In genomic region chr16:2282866-2283555, GRCh38 we compare ENCODE assay signal across 22 cellular contexts. TPM values are rescaled to one million over a fixed set of nuclear protein-coding genes. Genes with fewer than 3 reads are reported as not detected.
"Had no signal": no experiment of that assay in that cellular context is flagged by ENCODE, and none has a peak within 500 bp of the region (broad histone marks: within the 10 kb centered on the region; RNA-seq: fewer than 3 reads in every experiment).

No MANE protein-coding gene starts in this region.

- H3K4me3 Mint-ChIP-seq: activated CD4-positive, alpha-beta T cell treated with anti-CD3 and anti-CD28 coated beads, Interleukin-2, amount 10 ng/mL, durations not matched to agents 7 days and 5 days; central memory CD8-positive, alpha-beta T cell; naive B cell; stimulated activated effector memory CD8-positive, alpha-beta T cell treated with anti-CD3 and anti-CD28 coated beads, Interleukin-12 subunit alpha, Interleukin-12 subunit beta, amount 100 ng/mL, for 72 hours; type B pancreatic cell had no signal

- H3K27me3 ChIP-seq: ascending aorta, neutrophil, stomach, testis had no signal

- H3K36me3 ChIP-seq: neutrophil had no signal

- H2AFZ ChIP-seq: parathyroid adenoma had no signal

- H3K4me1 ChIP-seq: ascending aorta, parathyroid adenoma, stomach, testis had no signal

- H3K4me1 Mint-ChIP-seq: activated CD4-positive, alpha-beta T cell treated with anti-CD3 and anti-CD28 coated beads, Interleukin-2, amount 10 ng/mL, durations not matched to agents 7 days and 5 days; central memory CD8-positive, alpha-beta T cell; naive B cell; stimulated activated effector memory CD8-positive, alpha-beta T cell treated with anti-CD3 and anti-CD28 coated beads, Interleukin-12 subunit alpha, Interleukin-12 subunit beta, amount 100 ng/mL, for 72 hours had no signal

- H3K9me3 ChIP-seq: ascending aorta, mucosa of descending colon, neutrophil, stomach, testis had no signal

- H3K27ac ChIP-seq: ascending aorta, neutrophil, parathyroid adenoma, stomach, testis had no signal

- DNase-seq: activated CD4-positive, alpha-beta T cell treated with anti-CD3 and anti-CD28 coated beads, Interleukin-2, amount 10 ng/mL, durations not matched to agents 7 days and 5 days; activated CD8-positive, alpha-beta memory T cell treated with anti-CD3 and anti-CD28 coated beads, Interleukin-2, amount 50 U/mL, for 4 hours; activated effector memory CD4-positive, alpha-beta T cell treated with Interleukin-2 at 50 U/mL for 16 hours; activated naive CD4-positive, alpha-beta T cell treated with anti-CD3 and anti-CD28 coated beads, Interleukin-2, amount 50 U/mL, for 16 hours; activated T-cell treated with anti-CD3 and anti-CD28 coated beads, Interleukin-2, amount 50 U/mL, for 48 hours; cortex of kidney; mesenchymal stem cell; mucosa of descending colon; naive B cell; stimulated activated CD4-positive, alpha-beta T cell treated with anti-CD3 and anti-CD28 coated beads, Interleukin-4, amount 100 ng/mL, for 24 hours; stomach; T1000; testis had no signal

- H3K27ac Mint-ChIP-seq: activated CD4-positive, alpha-beta T cell treated with anti-CD3 and anti-CD28 coated beads, Interleukin-2, amount 10 ng/mL, durations not matched to agents 7 days and 5 days; naive B cell; stimulated activated effector memory CD8-positive, alpha-beta T cell treated with anti-CD3 and anti-CD28 coated beads, Interleukin-12 subunit alpha, Interleukin-12 subunit beta, amount 100 ng/mL, for 72 hours had no signal

- H3K9ac ChIP-seq: parathyroid adenoma had no signal

- H3K4me2 ChIP-seq: smooth muscle cell had no signal

- H3K27me3 Mint-ChIP-seq: activated CD4-positive, alpha-beta T cell treated with anti-CD3 and anti-CD28 coated beads, Interleukin-2, amount 10 ng/mL, durations not matched to agents 7 days and 5 days; central memory CD8-positive, alpha-beta T cell had no signal

- ATAC-seq: esophagus mucosa; mucosa of descending colon; sciatic nerve; stimulated activated effector memory CD8-positive, alpha-beta T cell treated with anti-CD3 and anti-CD28 coated beads, Interleukin-12 subunit alpha, Interleukin-12 subunit beta, amount 100 ng/mL, for 72 hours had no signal

- H3K4me3 ChIP-seq: ascending aorta, mucosa of descending colon, smooth muscle cell, stomach, testis had no signal

- H3K9me3 Mint-ChIP-seq: activated CD4-positive, alpha-beta T cell treated with anti-CD3 and anti-CD28 coated beads, Interleukin-2, amount 10 ng/mL, durations not matched to agents 7 days and 5 days; central memory CD8-positive, alpha-beta T cell; naive B cell; stimulated activated effector memory CD8-positive, alpha-beta T cell treated with anti-CD3 and anti-CD28 coated beads, Interleukin-12 subunit alpha, Interleukin-12 subunit beta, amount 100 ng/mL, for 72 hours; type B pancreatic cell had no signal

- H3K36me3 Mint-ChIP-seq: naive B cell, type B pancreatic cell had no signal

RNA-seq across cellular contexts. Expression of gene DNASE1L2, which starts 46.8 kb away (rescaled TPM):
- total RNA-seq: ascending aorta, stomach had no signal
